23 cellular contexts compared by ENCODE assay signal in genomic region chr20:60035-60918, GRCh38. TPM values are rescaled to one million over a fixed set of nuclear protein-coding genes. Genes with fewer than 3 reads are reported as not detected.
DNase-seq lines count a peak whose midpoint lies in the region; ATAC-seq and TF ChIP-seq lines count a peak whose summit lies in the region.
"Had no signal": no experiment of that assay in that cellular context is flagged by ENCODE, and none has a peak within 500 bp of the region (broad histone marks: within the 10 kb centered on the region; RNA-seq: fewer than 3 reads in every experiment).

No MANE protein-coding gene starts in this region.

- no peak for TF ChIP-seq CTCF in AG04450 (IDR thresholded peaks at IDR 0.05; ENCODE audit: low read depth, low read length)

- no peak for ATAC-seq in GM21825 (IDR thresholded peaks at IDR 0.05; ENCODE audit: unreplicated experiment)
- ATAC-seq in T-helper 17 cell = no peak
- ATAC-seq: CD8-positive, alpha-beta T cell had no signal

- no peak overlapping the region for H3K27ac Mint-ChIP-seq in T-helper 17 cell
- H3K27ac Mint-ChIP-seq: CD8-positive, alpha-beta T cell; H9 had no signal

- H3K36me3 Mint-ChIP-seq in T-helper 17 cell (ENCODE audit: low read depth) = no peaks in the 10 kb centered on the region
- H3K36me3 Mint-ChIP-seq: CD8-positive, alpha-beta T cell had no signal

- DNase-seq in AG04450 (ENCODE audit: low read depth, low spot score) (no peak), M059J (ENCODE audit: low read depth) (peak; percentile 16), cerebellar cortex (ENCODE audit: low spot score) (peak; percentile 3), left kidney (ENCODE audit: low read depth, low spot score) (peak; percentile 3), cerebellar nuclear complex (lab: John Stamatoyannopoulos, UW) (no peak), T-helper 17 cell (no peak)
- no peak for DNase-seq in effector CD8-positive, alpha-beta T cell (lab: John Stamatoyannopoulos, UW)
- DNase-seq: CD8-positive, alpha-beta T cell; DMS53; H9; NCI-H1105; NCI-H2107; NCI-H2227 treated with DMSO at 0.1 percent for 48 hours; NCI-H510A treated with DMSO at 0.1 percent for 48 hours; NCI-H774; RPMI8226; SHP77 treated with DMSO at 0.1 percent for 48 hours had no signal

- CTCF ChIA-PET in AG04450 (lab: Charles Lee) = no interaction called here

- H3K4me3 Mint-ChIP-seq in T-helper 17 cell = no peak overlapping the region
- H3K4me3 Mint-ChIP-seq: CD8-positive, alpha-beta T cell; H9 had no signal

- no peaks in the 10 kb centered on the region for H3K27me3 ChIP-seq in AG04450 (ENCODE audit: control insufficient read depth, insufficient read depth, low read length)
- H3K27me3 ChIP-seq: BLaER1 treated with 17β-estradiol and CSF1 and Interleukin-3, amounts not matched to agents 10 nM and 100 nM had no signal

- peak overlapping the region; percentile 73 for H3K27ac ChIP-seq in AG04450 (ENCODE audit: low read depth, low read length)
- H3K27ac ChIP-seq: BLaER1 treated with 17β-estradiol and CSF1 and Interleukin-3, amounts not matched to agents 10 nM and 100 nM; HL-60 had no signal

- no peaks in the 10 kb centered on the region for H3K27me3 Mint-ChIP-seq in T-helper 17 cell

- H3K4me1 Mint-ChIP-seq in T-helper 17 cell = no peaks in the 10 kb centered on the region
- H3K4me1 Mint-ChIP-seq: H9 had no signal

- peaks cover 44% of the 10 kb centered on the region for H3K9me3 ChIP-seq in AG04450 (ENCODE audit: control insufficient read depth, insufficient read depth, low read length)
- peaks cover 2% of the 10 kb centered on the region for H3K9me3 ChIP-seq in T-helper 17 cell (ENCODE audit: control insufficient read depth, low read length, poor library complexity, severe bottlenecking)

- POLR2A ChIA-PET in AG04450 (lab: Yijun Ruan, JAX) = no interaction called here

- H3K4me3 ChIP-seq in AG04450 (ENCODE audit: low read depth, low read length) = no peak overlapping the region
- H3K4me3 ChIP-seq: BLaER1 treated with 17β-estradiol and CSF1 and Interleukin-3, amounts not matched to agents 10 nM and 100 nM had no signal

RNA-seq across cellular contexts. Expression of gene DEFB125, which starts 27.2 kb away (rescaled TPM):
- polyA plus RNA-seq in AG04450 (2011; rRNA removed) = not detected in 2 replicates
- not detected in 2 replicates for polyA minus RNA-seq in AG04450 (2011; rRNA and poly(A)+ RNA removed)
- total RNA-seq in M059J (2014; rRNA removed; shearing (Covaris generic)) = not detected in 2 replicates
- total RNA-seq in T-helper 17 cell = not detected
- total RNA-seq: A172; CD8-positive, alpha-beta T cell; H9; HT1080; OCI-LY7 had no signal

Comparison
In these comparisons a context has a peak if more than half of its experiments do, and no peak if none do; other contexts are left out.
1. DNase-seq: peak in M059J (single experiment), cerebellar cortex (single experiment) and left kidney (single experiment); none in AG04450 (single experiment), cerebellar nuclear complex (0 of 2), T-helper 17 cell (0 of 3) and effector CD8-positive, alpha-beta T cell (single experiment).